Comparison of ENCODE assay signal across 1 cellular context in the genomic region with DNA sequence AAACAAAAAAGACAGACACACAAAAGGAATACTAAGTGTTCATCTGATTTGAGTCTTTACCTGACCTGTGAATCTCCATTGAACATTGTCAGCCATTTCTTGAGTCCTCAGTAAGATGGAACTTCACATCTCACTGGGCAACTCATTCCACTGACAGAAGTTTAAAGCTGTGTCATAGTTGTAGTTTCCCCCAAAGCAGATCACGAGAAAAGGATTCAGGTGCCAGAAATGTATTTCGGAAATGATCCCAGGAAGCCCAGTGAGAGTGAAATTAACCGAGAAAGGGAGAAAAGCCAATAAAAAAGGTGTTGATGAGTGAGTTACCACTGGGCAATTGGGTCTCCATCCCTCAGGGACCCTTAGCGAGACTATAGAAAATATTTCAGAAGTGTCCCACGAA.
TF ChIP-seq lines count a peak whose summit lies in the region.

No MANE protein-coding gene starts in this region.

TF ChIP-seq in GM23338, 12 proteins besides CTCF, POLR2A, EP300 and RAD21 (continued from another document):
- TF ChIP-seq, protein P1, sequence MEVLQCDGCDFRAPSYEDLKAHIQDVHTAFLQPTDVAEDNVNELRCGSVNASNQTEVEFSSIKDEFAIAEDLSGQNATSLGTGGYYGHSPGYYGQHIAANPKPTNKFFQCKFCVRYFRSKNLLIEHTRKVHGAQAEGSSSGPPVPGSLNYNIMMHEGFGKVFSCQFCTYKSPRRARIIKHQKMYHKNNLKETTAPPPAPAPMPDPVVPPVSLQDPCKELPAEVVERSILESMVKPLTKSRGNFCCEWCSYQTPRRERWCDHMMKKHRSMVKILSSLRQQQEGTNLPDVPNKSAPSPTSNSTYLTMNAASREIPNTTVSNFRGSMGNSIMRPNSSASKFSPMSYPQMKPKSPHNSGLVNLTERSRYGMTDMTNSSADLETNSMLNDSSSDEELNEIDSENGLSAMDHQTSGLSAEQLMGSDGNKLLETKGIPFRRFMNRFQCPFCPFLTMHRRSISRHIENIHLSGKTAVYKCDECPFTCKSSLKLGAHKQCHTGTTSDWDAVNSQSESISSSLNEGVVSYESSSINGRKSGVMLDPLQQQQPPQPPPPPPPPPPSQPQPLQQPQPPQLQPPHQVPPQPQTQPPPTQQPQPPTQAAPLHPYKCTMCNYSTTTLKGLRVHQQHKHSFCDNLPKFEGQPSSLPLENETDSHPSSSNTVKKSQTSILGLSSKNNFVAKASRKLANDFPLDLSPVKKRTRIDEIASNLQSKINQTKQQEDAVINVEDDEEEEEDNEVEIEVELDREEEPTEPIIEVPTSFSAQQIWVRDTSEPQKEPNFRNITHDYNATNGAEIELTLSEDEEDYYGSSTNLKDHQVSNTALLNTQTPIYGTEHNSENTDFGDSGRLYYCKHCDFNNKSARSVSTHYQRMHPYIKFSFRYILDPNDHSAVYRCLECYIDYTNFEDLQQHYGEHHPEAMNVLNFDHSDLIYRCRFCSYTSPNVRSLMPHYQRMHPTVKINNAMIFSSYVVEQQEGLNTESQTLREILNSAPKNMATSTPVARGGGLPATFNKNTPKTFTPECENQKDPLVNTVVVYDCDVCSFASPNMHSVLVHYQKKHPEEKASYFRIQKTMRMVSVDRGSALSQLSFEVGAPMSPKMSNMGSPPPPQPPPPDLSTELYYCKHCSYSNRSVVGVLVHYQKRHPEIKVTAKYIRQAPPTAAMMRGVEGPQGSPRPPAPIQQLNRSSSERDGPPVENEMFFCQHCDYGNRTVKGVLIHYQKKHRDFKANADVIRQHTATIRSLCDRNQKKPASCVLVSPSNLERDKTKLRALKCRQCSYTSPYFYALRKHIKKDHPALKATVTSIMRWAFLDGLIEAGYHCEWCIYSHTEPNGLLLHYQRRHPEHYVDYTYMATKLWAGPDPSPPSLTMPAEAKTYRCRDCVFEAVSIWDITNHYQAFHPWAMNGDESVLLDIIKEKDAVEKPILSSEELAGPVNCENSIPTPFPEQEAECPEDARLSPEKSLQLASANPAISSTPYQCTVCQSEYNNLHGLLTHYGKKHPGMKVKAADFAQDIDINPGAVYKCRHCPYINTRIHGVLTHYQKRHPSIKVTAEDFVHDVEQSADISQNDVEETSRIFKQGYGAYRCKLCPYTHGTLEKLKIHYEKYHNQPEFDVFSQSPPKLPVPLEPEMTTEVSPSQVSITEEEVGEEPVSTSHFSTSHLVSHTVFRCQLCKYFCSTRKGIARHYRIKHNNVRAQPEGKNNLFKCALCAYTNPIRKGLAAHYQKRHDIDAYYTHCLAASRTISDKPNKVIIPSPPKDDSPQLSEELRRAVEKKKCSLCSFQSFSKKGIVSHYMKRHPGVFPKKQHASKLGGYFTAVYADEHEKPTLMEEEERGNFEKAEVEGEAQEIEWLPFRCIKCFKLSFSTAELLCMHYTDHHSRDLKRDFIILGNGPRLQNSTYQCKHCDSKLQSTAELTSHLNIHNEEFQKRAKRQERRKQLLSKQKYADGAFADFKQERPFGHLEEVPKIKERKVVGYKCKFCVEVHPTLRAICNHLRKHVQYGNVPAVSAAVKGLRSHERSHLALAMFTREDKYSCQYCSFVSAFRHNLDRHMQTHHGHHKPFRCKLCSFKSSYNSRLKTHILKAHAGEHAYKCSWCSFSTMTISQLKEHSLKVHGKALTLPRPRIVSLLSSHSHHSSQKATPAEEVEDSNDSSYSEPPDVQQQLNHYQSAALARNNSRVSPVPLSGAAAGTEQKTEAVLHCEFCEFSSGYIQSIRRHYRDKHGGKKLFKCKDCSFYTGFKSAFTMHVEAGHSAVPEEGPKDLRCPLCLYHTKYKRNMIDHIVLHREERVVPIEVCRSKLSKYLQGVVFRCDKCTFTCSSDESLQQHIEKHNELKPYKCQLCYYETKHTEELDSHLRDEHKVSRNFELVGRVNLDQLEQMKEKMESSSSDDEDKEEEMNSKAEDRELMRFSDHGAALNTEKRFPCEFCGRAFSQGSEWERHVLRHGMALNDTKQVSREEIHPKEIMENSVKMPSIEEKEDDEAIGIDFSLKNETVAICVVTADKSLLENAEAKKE (CRISPR knock-in tag; IDR thresholded peaks at IDR 0.05), result no peak
